In genomic region chr15:76336254-76337046, GRCh38 we compare ENCODE assay signal across 9 cellular contexts. TPM values are rescaled to one million over a fixed set of nuclear protein-coding genes. Genes with fewer than 3 reads are reported as not detected.
DNase-seq lines count a peak whose midpoint lies in the region; ATAC-seq and FAIRE-seq lines count a peak whose summit lies in the region.
"Had no signal": no experiment of that assay in that cellular context is flagged by ENCODE, and none has a peak within 500 bp of the region (broad histone marks: within the 10 kb centered on the region; RNA-seq: fewer than 3 reads in every experiment).

ISL2 (plus strand) TSS chr15:76336773; CDS start chr15:76336884, 111 bp downstream.

- peak within 1 kb of the TSS; percentile 88 for H3K27ac Mint-ChIP-seq in activated CD8-positive, alpha-beta memory T cell treated with anti-CD3 and anti-CD28 coated beads, Interleukin-2, amount 10 ng/mL, durations not matched to agents 7 days and 5 days

- peak within 1 kb of the TSS; percentile 86 for H2AK5ac ChIP-seq in neuronal stem cell (ENCODE audit: low read depth, low read length)

- DNase-seq in activated CD4-positive, alpha-beta T cell treated with anti-CD3 and anti-CD28 coated beads for 4 hours = peak; percentile 58 to 61
- DNase-seq in activated CD4-positive, alpha-beta T cell treated with anti-CD3 and anti-CD28 coated beads for 1 hour = no peak
- DNase-seq in NCI-H446 (lab: John Stamatoyannopoulos, UW) (peak; percentile 75 to 90), frontal cortex (ENCODE audit: low spot score in 2 of 2) (peak; percentile 37 to 83), neuronal stem cell (ENCODE audit: low spot score) (peak; percentile 90), urothelium cell line (ENCODE audit: low spot score) (peak; percentile 98)
- DNase-seq in activated CD8-positive, alpha-beta memory T cell treated with anti-CD3 and anti-CD28 coated beads, Interleukin-2, amount 10 ng/mL, durations not matched to agents 7 days and 5 days = peak; percentile 94

- H3K36me3 Mint-ChIP-seq in activated CD8-positive, alpha-beta memory T cell treated with anti-CD3 and anti-CD28 coated beads, Interleukin-2, amount 10 ng/mL, durations not matched to agents 7 days and 5 days = peaks cover 12% of the 10 kb centered on the region

- H3K23ac ChIP-seq in neuronal stem cell (ENCODE audit: low read depth, low read length, poor library complexity) = peak within 1 kb of the TSS; percentile 98

- peak within 1 kb of the TSS; percentile 88 for H2AFZ ChIP-seq in neuronal stem cell (ENCODE audit: low read length)

- no peaks in the 10 kb centered on the region for H3K9me3 Mint-ChIP-seq in activated CD8-positive, alpha-beta memory T cell treated with anti-CD3 and anti-CD28 coated beads, Interleukin-2, amount 10 ng/mL, durations not matched to agents 7 days and 5 days (ENCODE audit: low read depth)

- H2BK5ac ChIP-seq in neuronal stem cell (ENCODE audit: low read length) = peak within 1 kb of the TSS; percentile 87

- H3K27ac ChIP-seq in neuronal stem cell (replicated peaks; ENCODE audit: low read length) = no peak within 1 kb of the TSS

- H2BK120ac ChIP-seq in neuronal stem cell (ENCODE audit: low read depth, low read length) = no peak within 1 kb of the TSS

- ATAC-seq in HG02759 (IDR thresholded peaks at IDR 0.05; ENCODE audit: unreplicated experiment) = peak; percentile 51
- peak; percentile 77 for ATAC-seq in activated CD8-positive, alpha-beta memory T cell treated with anti-CD3 and anti-CD28 coated beads, Interleukin-2, amount 10 ng/mL, durations not matched to agents 7 days and 5 days

- H3K4me1 ChIP-seq in neuronal stem cell (ENCODE audit: control insufficient read depth in 2 of 2, insufficient read depth in 1 of 2, low read depth in 1 of 2, low read length in 2 of 2) = peaks cover 17 to 33% of the 10 kb centered on the region in 2 donors

- H3K14ac ChIP-seq in neuronal stem cell (ENCODE audit: low read length) = no peak within 1 kb of the TSS

- CTCF ChIA-PET in activated CD8-positive, alpha-beta memory T cell treated with anti-CD3 and anti-CD28 coated beads, Interleukin-2, amount 10 ng/mL, durations not matched to agents 7 days and 5 days (lab: Charles Lee) = interaction anchor here (0.8 to 2.1 kb wide), 8 partner anchors 8 to 638 kb away, joined by 3 to 6 read pairs (median 4); no protein-coding TSS in a partner anchor

- no peaks in the 10 kb centered on the region for H3K36me3 ChIP-seq in neuronal stem cell (replicated peaks in 1 of 2; ENCODE audit: control insufficient read depth in 2 of 2, insufficient read depth in 2 of 2, low read length in 2 of 2)

- WGBS in neuronal stem cell (ENCODE audit: extremely low coverage in 2 of 2, insufficient read length in 2 of 2, insufficient replicate concordance in 1 of 2), 2 donors = no CpG with 5 or more reads among the region's 40 CpGs

- H3K79me1 ChIP-seq in neuronal stem cell (ENCODE audit: low read depth, low read length) = peaks cover 1% of the 10 kb centered on the region

- peak within 1 kb of the TSS; percentile 83 for H3K4me2 ChIP-seq in neuronal stem cell (ENCODE audit: insufficient read depth, low read length, poor library complexity, severe bottlenecking)

- H3K4me3 ChIP-seq in neuronal stem cell (ENCODE audit: low read length in 2 of 2) = peak within 1 kb of the TSS; percentile 48 to 78

- peak within 1 kb of the TSS; percentile 76 for H3K4me3 Mint-ChIP-seq in activated CD8-positive, alpha-beta memory T cell treated with anti-CD3 and anti-CD28 coated beads, Interleukin-2, amount 10 ng/mL, durations not matched to agents 7 days and 5 days

- H3K27me3 Mint-ChIP-seq in activated CD8-positive, alpha-beta memory T cell treated with anti-CD3 and anti-CD28 coated beads, Interleukin-2, amount 10 ng/mL, durations not matched to agents 7 days and 5 days = peaks cover 57% of the 10 kb centered on the region

- H4K8ac ChIP-seq in neuronal stem cell (ENCODE audit: low read depth, low read length) = no peak within 1 kb of the TSS

- peak within 1 kb of the TSS; percentile 75 for H3K9ac ChIP-seq in neuronal stem cell (ENCODE audit: low read depth, low read length, poor library complexity)

- H3K27me3 ChIP-seq in neuronal stem cell (ENCODE audit: control insufficient read depth in 3 of 3, insufficient read depth in 3 of 3, low read depth in 1 of 3, low read length in 3 of 3) = peaks cover 47 to 87% (median 77%) of the 10 kb centered on the region in 3 experiments

- FAIRE-seq in frontal cortex (lab: Jason Lieb, UNC) (no peak), urothelium cell line (lab: Jason Lieb, UNC) (peak; percentile 95)

- peak within 1 kb of the TSS; percentile 85 for H3K18ac ChIP-seq in neuronal stem cell (ENCODE audit: low read length)

- H3K4ac ChIP-seq in neuronal stem cell (ENCODE audit: low read length) = no peak within 1 kb of the TSS

- H3K4me1 Mint-ChIP-seq in activated CD8-positive, alpha-beta memory T cell treated with anti-CD3 and anti-CD28 coated beads, Interleukin-2, amount 10 ng/mL, durations not matched to agents 7 days and 5 days = peaks cover 54% of the 10 kb centered on the region

- H4K91ac ChIP-seq in neuronal stem cell (ENCODE audit: low read depth, low read length, poor library complexity) = no peak within 1 kb of the TSS

- peaks cover 0 to 7% of the 10 kb centered on the region in 2 donors for H3K9me3 ChIP-seq in neuronal stem cell (replicated peaks in 1 of 2; ENCODE audit: control insufficient read depth in 2 of 2, insufficient read depth in 1 of 2, low read depth in 1 of 2, low read length in 2 of 2)

- H2BK12ac ChIP-seq in neuronal stem cell (ENCODE audit: low read length) = peak within 1 kb of the TSS; percentile 75

- H2BK15ac ChIP-seq in neuronal stem cell (ENCODE audit: low read length) = peak within 1 kb of the TSS; percentile 96

RNA-seq across cellular contexts. Expression of gene ISL2, which starts in this region (rescaled TPM):
- 1 to 10 TPM; 2.4 to 3.2 TPM for total RNA-seq in activated CD8-positive, alpha-beta memory T cell treated with anti-CD3 and anti-CD28 coated beads, Interleukin-2, amount 10 ng/mL, durations not matched to agents 7 days and 5 days
- not detected for total RNA-seq in frontal cortex
- polyA plus RNA-seq in neuronal stem cell (2013, experiment 1 of 2) = 0.13 TPM
- polyA plus RNA-seq in neuronal stem cell (2013, experiment 2 of 2) = 0.10 TPM
- total RNA-seq: subcutaneous adipose tissue had no signal

Comparison
In these comparisons a context has a peak if more than half of its experiments do, and no peak if none do; other contexts are left out.
1. Peak in DNase-seq in frontal cortex; RNA of the gene not detected or under 1 TPM.